In genomic region chr5:83022334-83022733, GRCh38 we compare ENCODE assay signal across 17 cellular contexts. TPM values are rescaled to one million over a fixed set of nuclear protein-coding genes. Genes with fewer than 3 reads are reported as not detected.
DNase-seq lines count a peak whose midpoint lies in the region; ATAC-seq and TF ChIP-seq lines count a peak whose summit lies in the region.
"Had no signal": no experiment of that assay in that cellular context is flagged by ENCODE, and none has a peak within 500 bp of the region (broad histone marks: within the 10 kb centered on the region; RNA-seq: fewer than 3 reads in every experiment).

No MANE protein-coding gene starts in this region.

- H3K36me3 ChIP-seq in cardiac muscle cell, result no peaks in the 10 kb centered on the region
- H3K36me3 ChIP-seq: BLaER1 had no signal

- peak overlapping the region; percentile 15 for H3K27ac ChIP-seq in cardiac muscle cell
- H3K27ac ChIP-seq: BLaER1 had no signal

- ATAC-seq in Right ventricle myocardium superior (ENCODE audit: poor library complexity), result no peak
- ATAC-seq in HG03571 (IDR thresholded peaks at IDR 0.05; ENCODE audit: unreplicated experiment), result no peak

- in situ Hi-C loops in GM13976 (cut with MboI; ENCODE audit: low sequenced_read_pairs, unreplicated experiment), result no loop called here

- peaks cover 3% of the 10 kb centered on the region for H3K9me3 Mint-ChIP-seq in glutamatergic neuron (ENCODE audit: unreplicated experiment)
- H3K9me3 Mint-ChIP-seq in neural crest cell, result peaks cover 3% of the 10 kb centered on the region
- no peaks in the 10 kb centered on the region for H3K9me3 Mint-ChIP-seq in activated naive CD4-positive, alpha-beta T cell treated with anti-CD3 and anti-CD28 coated beads, Interleukin-2, amount 10 ng/mL, durations not matched to agents 7 days and 5 days
- H3K9me3 Mint-ChIP-seq: HFFc6 had no signal

- intact Hi-C loops in Right ventricle myocardium superior (cut with DNase I), result no loop called here

- peak overlapping the region; percentile 1 for H3K27ac Mint-ChIP-seq in glutamatergic neuron (ENCODE audit: unreplicated experiment)
- peak overlapping the region; percentile 82 for H3K27ac Mint-ChIP-seq in neural crest cell (ENCODE audit: unreplicated experiment)
- no peak overlapping the region for H3K27ac Mint-ChIP-seq in activated naive CD4-positive, alpha-beta T cell treated with anti-CD3 and anti-CD28 coated beads, Interleukin-2, amount 10 ng/mL, durations not matched to agents 7 days and 5 days
- H3K27ac Mint-ChIP-seq: CD14-positive monocyte; CD4-positive, alpha-beta memory T cell; HFFc6 had no signal

- no peak overlapping the region for H3K4me3 ChIP-seq in cardiac muscle cell
- H3K4me3 ChIP-seq: BLaER1 had no signal

- H3K4me3 Mint-ChIP-seq in glutamatergic neuron (ENCODE audit: unreplicated experiment), result no peak overlapping the region
- no peak overlapping the region for H3K4me3 Mint-ChIP-seq in neural crest cell
- H3K4me3 Mint-ChIP-seq in activated naive CD4-positive, alpha-beta T cell treated with anti-CD3 and anti-CD28 coated beads, Interleukin-2, amount 10 ng/mL, durations not matched to agents 7 days and 5 days, result no peak overlapping the region
- H3K4me3 Mint-ChIP-seq: CD14-positive monocyte; CD4-positive, alpha-beta memory T cell; HFFc6 had no signal

- H3K36me3 Mint-ChIP-seq in glutamatergic neuron (ENCODE audit: unreplicated experiment) (no peaks in the 10 kb centered on the region), neural crest cell (ENCODE audit: low read depth) (no peaks in the 10 kb centered on the region)
- no peaks in the 10 kb centered on the region for H3K36me3 Mint-ChIP-seq in activated naive CD4-positive, alpha-beta T cell treated with anti-CD3 and anti-CD28 coated beads, Interleukin-2, amount 10 ng/mL, durations not matched to agents 7 days and 5 days

- TF ChIP-seq CTCF in cardiac muscle cell (IDR thresholded peaks at IDR 0.05; ENCODE audit: low read depth, low read length) (no peak), glutamatergic neuron (IDR thresholded peaks at IDR 0.05; ENCODE audit: partially characterized antibody, unreplicated experiment) (no peak), neural crest cell (conservative IDR thresholded peaks at IDR 0.05) (no peak), GM13976 (IDR thresholded peaks at IDR 0.05; ENCODE audit: borderline replicate concordance, control extremely low read depth, extremely low read depth, insufficient read depth, missing control alignments) (no peak)

- no peak for DNase-seq in cardiac muscle cell (ENCODE audit: low read depth in 1 of 2, low spot score in 1 of 2)
- DNase-seq in Right ventricle myocardium superior, result no peak
- DNase-seq in glutamatergic neuron, result no peak
- DNase-seq in neural crest cell (ENCODE audit: low read depth, low spot score), result no peak
- no peak for DNase-seq in GM13976 (ENCODE audit: low spot score)
- DNase-seq in activated naive CD4-positive, alpha-beta T cell treated with Interleukin-2 at 50 U/mL for 16 hours, result no peak
- DNase-seq in activated naive CD4-positive, alpha-beta T cell treated with anti-CD3 and anti-CD28 coated beads, Interleukin-2, amount 10 ng/mL, durations not matched to agents 7 days and 5 days, result no peak
- DNase-seq: 8988T; CD4-positive, alpha-beta memory T cell; DMS153; DMS79; GDM1; HCEC 1CT; HFFc6 had no signal

- CTCF ChIA-PET in activated naive CD4-positive, alpha-beta T cell treated with anti-CD3 and anti-CD28 coated beads, Interleukin-2, amount 10 ng/mL, durations not matched to agents 7 days and 5 days (lab: Charles Lee), result no interaction called here

- no peaks in the 10 kb centered on the region for H3K9me3 ChIP-seq in cardiac muscle cell (ENCODE audit: low read depth)
- H3K9me3 ChIP-seq: BLaER1 had no signal

- no peaks in the 10 kb centered on the region for H3K27me3 ChIP-seq in cardiac muscle cell
- H3K27me3 ChIP-seq: BLaER1 had no signal

- H3K4me1 ChIP-seq in cardiac muscle cell (ENCODE audit: low read depth), result peaks cover 21% of the 10 kb centered on the region

- H3K27me3 Mint-ChIP-seq in glutamatergic neuron (ENCODE audit: unreplicated experiment) (peaks cover 10% of the 10 kb centered on the region), neural crest cell (ENCODE audit: low read depth) (no peaks in the 10 kb centered on the region)
- no peaks in the 10 kb centered on the region for H3K27me3 Mint-ChIP-seq in activated naive CD4-positive, alpha-beta T cell treated with anti-CD3 and anti-CD28 coated beads, Interleukin-2, amount 10 ng/mL, durations not matched to agents 7 days and 5 days
- H3K27me3 Mint-ChIP-seq: CD4-positive, alpha-beta memory T cell had no signal

- H3K4me1 Mint-ChIP-seq in glutamatergic neuron (ENCODE audit: low read depth, unreplicated experiment), result peaks cover 30% of the 10 kb centered on the region
- peaks cover 38% of the 10 kb centered on the region for H3K4me1 Mint-ChIP-seq in neural crest cell
- no peaks in the 10 kb centered on the region for H3K4me1 Mint-ChIP-seq in activated naive CD4-positive, alpha-beta T cell treated with anti-CD3 and anti-CD28 coated beads, Interleukin-2, amount 10 ng/mL, durations not matched to agents 7 days and 5 days

RNA-seq across cellular contexts. Expression of gene TMEM167A, which starts 54.9 kb away (rescaled TPM):
- total RNA-seq in cardiac muscle cell (55.8 and 66.7 TPM in 2 replicates), Right ventricle myocardium superior (39.9 TPM), glutamatergic neuron (ENCODE audit: unreplicated experiment) (145 TPM), neural crest cell (94.0 and 98.8 TPM in 2 replicates)
- polyA plus RNA-seq in cardiac muscle cell, result 105 and 143 TPM in 2 replicates

RNA-seq across cellular contexts. Expression of gene XRCC4, which starts 55.0 kb away (rescaled TPM):
- total RNA-seq in cardiac muscle cell (9.7 and 10.1 TPM in 2 replicates), Right ventricle myocardium superior (4.8 TPM), glutamatergic neuron (ENCODE audit: unreplicated experiment) (5.9 TPM), neural crest cell (8.2 and 9.4 TPM in 2 replicates)
- polyA plus RNA-seq in cardiac muscle cell, result 19.2 and 19.7 TPM in 2 replicates
